Comparison of ENCODE assay signal across 8 cellular contexts in genomic region chr2:27086722-27087446, GRCh38. TPM values are rescaled to one million over a fixed set of nuclear protein-coding genes. Genes with fewer than 3 reads are reported as not detected.
DNase-seq lines count a peak whose midpoint lies in the region; ATAC-seq and TF ChIP-seq lines count a peak whose summit lies in the region.

TSS of gene KHK (plus strand) at chr2:27086772. CDS start at chr2:27087260, 488 bp downstream.

- peak within 1 kb of the TSS; percentile 57 for H3K4me3 ChIP-seq in HAP-1
- peak within 1 kb of the TSS; percentile 55 to 74 for H3K4me3 ChIP-seq in body of pancreas
- peak within 1 kb of the TSS; percentile 63 to 79 (median 65) for H3K4me3 ChIP-seq in stomach

- H3K27ac ChIP-seq in body of pancreas (peak within 1 kb of the TSS; percentile 76 to 96 (median 86)), stomach (peak within 1 kb of the TSS; percentile 83 to 92 (median 89))

- no peak for TF ChIP-seq POLR2A in body of pancreas (IDR thresholded peaks at IDR 0.05)
- TF ChIP-seq POLR2A in stomach (IDR thresholded peaks at IDR 0.05) = no peak

- 4 to 13% methylated on average over 15 to 47 of the region's 49 CpGs for WGBS in body of pancreas, 2 donors
- 3 to 6% (median 4%) methylated on average over 18 to 49 of the region's 49 CpGs for WGBS in stomach, 5 donors

- DNase-seq in T-helper 1 cell (no peak), HAP-1 (ENCODE audit: low spot score in 2 of 2) (peak; percentile 37 to 82), NCI-H460 (ENCODE audit: extremely low read depth, low read depth) (peak; percentile 11), body of pancreas (peak; percentile 57 to 73 (median 66)), left colon (peak; percentile 77 to 81), stomach (peak; percentile 61), GDM1 (lab: John Stamatoyannopoulos, UW) (no peak)

- TF ChIP-seq EP300 in stomach (IDR thresholded peaks at IDR 0.05) = no peak

- H3K36me3 ChIP-seq in HAP-1 (replicated peaks) (no peaks in the 10 kb centered on the region; the same call in 1 of the 2 replicates), body of pancreas (replicated peaks in 1 of 2; ENCODE audit: insufficient read depth in 1 of 2, low read depth in 2 of 2) (no peaks in the 10 kb centered on the region), stomach (peaks cover 0 to 16% (median 6%) of the 10 kb centered on the region in 4 donors)

- TF ChIP-seq CTCF in body of pancreas (IDR thresholded peaks at IDR 0.05) (no peak), stomach (IDR thresholded peaks at IDR 0.05) (peak in 1 of 7 experiments; percentile 11)

- peaks cover 12% of the 10 kb centered on the region for H3K4me1 ChIP-seq in HAP-1
- peaks cover 26% of the 10 kb centered on the region for H3K4me1 ChIP-seq in body of pancreas
- H3K4me1 ChIP-seq in stomach = peaks cover 26 to 63% (median 49%) of the 10 kb centered on the region in 4 donors

- in situ Hi-C loops in HAP-1 (cut with MboI; ENCODE audit: low sequenced_read_pairs) = no loop called here

- intact Hi-C loops in T-helper 1 cell treated with Interleukin-12 subunit alpha and Interleukin-12 subunit beta and Interleukin-4 antibody, amounts not matched to agents 30 ng/mL and 1 ng/mL, for 36 hours (cut with micrococcal nuclease) = loop anchor here (1.0 to 10.0 kb wide), 13 partner anchors 9 to 1788 kb away; partner anchors contain the start of genes AGBL5, ATRAID, CAD and GTF3C2
- intact Hi-C loops in body of pancreas (cut with DNase I) (no loop called here), left colon (cut with DNase I, micrococcal nuclease) (loop anchor here (5.0 to 10.0 kb wide), 2 partner anchors 52 to 125 kb away; partner anchors contain the start of gene TMEM214 (in 1 of the 2)), stomach (cut with DNase I; ENCODE audit: low total_unique reads) (loop anchor here (10.0 kb wide), 1 partner anchor 52 kb away; the partner anchor contains the start of gene TMEM214)

- H3K27me3 ChIP-seq in HAP-1 (ENCODE audit: low read depth) (no peaks in the 10 kb centered on the region), body of pancreas (no peaks in the 10 kb centered on the region), stomach (no peaks in the 10 kb centered on the region)

- peak; percentile 11 for ATAC-seq in body of pancreas
- ATAC-seq in left colon = peak; percentile 56

- no peaks in the 10 kb centered on the region for H3K9me3 ChIP-seq in HAP-1
- no peaks in the 10 kb centered on the region for H3K9me3 ChIP-seq in body of pancreas
- H3K9me3 ChIP-seq in stomach = no peaks in the 10 kb centered on the region

RNA-seq across cellular contexts. Expression of gene KHK, which starts in this region (rescaled TPM):
- total RNA-seq in T-helper 1 cell treated with Interleukin-12 subunit alpha and Interleukin-12 subunit beta and Interleukin-4 antibody, amounts not matched to agents 30 ng/mL and 1 ng/mL, for 36 hours = 12.4 and 14.3 TPM in 2 replicates
- 1.2 and 1.7 TPM in 2 replicates for total RNA-seq in NCI-H460 (2014; rRNA removed; shearing (Covaris generic))
- 4.6 and 10.6 TPM in 2 replicates for polyA plus RNA-seq in NCI-H460 (2014; cell fraction: nucleus; rRNA removed)
- 1 to 10 TPM; 4.2 to 7.3 TPM for total RNA-seq in body of pancreas
- total RNA-seq in left colon = 10 to 100 TPM in 1 of 2 donors, 1 to 10 TPM in 1; 8.8 to 13.4 TPM
- 10 to 100 TPM in 1 of 5 donors, 1 to 10 TPM in 3, not detected in 1; 1.3 to 18.2 (median 3.0) TPM for total RNA-seq in stomach
- 1 to 10 TPM; 3.5 to 5.9 (median 4.2) TPM for polyA plus RNA-seq in stomach

Comparison
In these comparisons a context has a peak if more than half of its experiments do, and no peak if none do; other contexts are left out.
1. DNase-seq: peak in HAP-1 (2 of 2), NCI-H460 (single experiment), body of pancreas (4 of 4), left colon (2 of 2) and stomach (single experiment); none in T-helper 1 cell (0 of 5) and GDM1 (single experiment).
2. Peak in every context shown above with its lines, with median percentiles within 50 percentile points of each other: H3K4me3 ChIP-seq.